ENCODE assay signal across 1 cellular context in the genomic region with DNA sequence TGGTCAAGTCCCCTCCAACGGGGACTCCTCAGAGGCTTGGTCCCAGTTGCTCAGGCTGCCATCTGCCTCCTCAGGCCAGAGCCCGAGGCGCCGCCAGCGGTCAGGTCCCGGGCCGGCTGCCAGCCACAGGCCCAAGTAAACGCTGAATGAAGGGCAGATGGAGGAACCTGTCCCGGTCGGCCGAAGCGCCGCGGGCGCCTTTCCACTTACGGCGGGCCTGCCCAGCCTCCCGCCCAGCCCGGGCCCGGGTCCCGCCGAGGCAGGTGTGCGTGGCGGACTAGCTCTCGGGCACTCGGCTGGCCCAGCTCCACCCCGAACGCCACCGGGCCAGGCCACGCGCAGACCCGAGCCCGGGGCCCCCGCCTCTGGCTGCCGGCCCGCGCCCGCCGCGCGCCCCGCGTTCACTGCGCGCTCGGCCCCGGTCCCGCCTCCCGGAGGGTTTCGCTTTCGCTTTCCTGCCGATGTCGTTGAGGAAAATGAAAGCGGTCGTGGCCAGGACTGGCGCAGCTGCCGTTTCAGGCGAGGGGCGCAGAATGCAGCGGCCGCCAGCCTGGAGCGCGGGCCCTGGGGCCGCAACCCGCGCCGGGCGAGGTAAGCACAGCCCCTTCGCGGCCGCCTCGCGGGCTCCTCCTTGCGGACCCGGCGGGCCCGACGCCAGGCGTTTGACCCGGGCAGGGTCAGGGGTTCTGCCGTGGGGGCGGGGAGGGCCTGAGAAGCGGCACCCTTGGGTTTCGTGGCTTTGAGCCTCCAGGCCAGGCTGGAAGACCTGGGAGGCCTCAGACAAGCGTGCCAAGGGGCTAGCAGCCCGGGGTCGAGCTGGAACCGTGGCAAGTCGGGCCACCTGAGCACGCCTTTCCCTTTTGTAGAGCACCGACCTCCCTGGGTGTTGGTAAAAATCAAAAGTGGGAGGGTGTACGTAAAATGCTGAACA.
TF ChIP-seq lines count a peak whose summit lies in the region.

No MANE protein-coding gene starts in this region.

TF ChIP-seq in K562, 482 proteins besides CTCF, POLR2A, EP300 and RAD21 (continued from another document and continues in another):
- TF ChIP-seq, protein P1, sequence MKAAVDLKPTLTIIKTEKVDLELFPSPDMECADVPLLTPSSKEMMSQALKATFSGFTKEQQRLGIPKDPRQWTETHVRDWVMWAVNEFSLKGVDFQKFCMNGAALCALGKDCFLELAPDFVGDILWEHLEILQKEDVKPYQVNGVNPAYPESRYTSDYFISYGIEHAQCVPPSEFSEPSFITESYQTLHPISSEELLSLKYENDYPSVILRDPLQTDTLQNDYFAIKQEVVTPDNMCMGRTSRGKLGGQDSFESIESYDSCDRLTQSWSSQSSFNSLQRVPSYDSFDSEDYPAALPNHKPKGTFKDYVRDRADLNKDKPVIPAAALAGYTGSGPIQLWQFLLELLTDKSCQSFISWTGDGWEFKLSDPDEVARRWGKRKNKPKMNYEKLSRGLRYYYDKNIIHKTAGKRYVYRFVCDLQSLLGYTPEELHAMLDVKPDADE (conservative IDR thresholded peaks at IDR 0.05; ENCODE audit: control insufficient read depth, low read depth, low read length), result 0 out of 2 replicates have a peak, but pooled peaks have one; percentile 17
- peak; percentile 14; the same call in 1 of the 2 replicates for TF ChIP-seq GABPB2 (CRISPR knock-in tag; conservative IDR thresholded peaks at IDR 0.05)
- peak; percentile 73 for TF ChIP-seq HNRNPLL (IDR thresholded peaks at IDR 0.05; ENCODE audit: low read depth, low read length, poor library complexity, severe bottlenecking)
- TF ChIP-seq, protein P2, sequence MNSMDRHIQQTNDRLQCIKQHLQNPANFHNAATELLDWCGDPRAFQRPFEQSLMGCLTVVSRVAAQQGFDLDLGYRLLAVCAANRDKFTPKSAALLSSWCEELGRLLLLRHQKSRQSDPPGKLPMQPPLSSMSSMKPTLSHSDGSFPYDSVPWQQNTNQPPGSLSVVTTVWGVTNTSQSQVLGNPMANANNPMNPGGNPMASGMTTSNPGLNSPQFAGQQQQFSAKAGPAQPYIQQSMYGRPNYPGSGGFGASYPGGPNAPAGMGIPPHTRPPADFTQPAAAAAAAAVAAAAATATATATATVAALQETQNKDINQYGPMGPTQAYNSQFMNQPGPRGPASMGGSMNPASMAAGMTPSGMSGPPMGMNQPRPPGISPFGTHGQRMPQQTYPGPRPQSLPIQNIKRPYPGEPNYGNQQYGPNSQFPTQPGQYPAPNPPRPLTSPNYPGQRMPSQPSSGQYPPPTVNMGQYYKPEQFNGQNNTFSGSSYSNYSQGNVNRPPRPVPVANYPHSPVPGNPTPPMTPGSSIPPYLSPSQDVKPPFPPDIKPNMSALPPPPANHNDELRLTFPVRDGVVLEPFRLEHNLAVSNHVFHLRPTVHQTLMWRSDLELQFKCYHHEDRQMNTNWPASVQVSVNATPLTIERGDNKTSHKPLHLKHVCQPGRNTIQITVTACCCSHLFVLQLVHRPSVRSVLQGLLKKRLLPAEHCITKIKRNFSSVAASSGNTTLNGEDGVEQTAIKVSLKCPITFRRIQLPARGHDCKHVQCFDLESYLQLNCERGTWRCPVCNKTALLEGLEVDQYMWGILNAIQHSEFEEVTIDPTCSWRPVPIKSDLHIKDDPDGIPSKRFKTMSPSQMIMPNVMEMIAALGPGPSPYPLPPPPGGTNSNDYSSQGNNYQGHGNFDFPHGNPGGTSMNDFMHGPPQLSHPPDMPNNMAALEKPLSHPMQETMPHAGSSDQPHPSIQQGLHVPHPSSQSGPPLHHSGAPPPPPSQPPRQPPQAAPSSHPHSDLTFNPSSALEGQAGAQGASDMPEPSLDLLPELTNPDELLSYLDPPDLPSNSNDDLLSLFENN (IDR thresholded peaks at IDR 0.05; ENCODE audit: low read depth in 2 of 2, low read length in 2 of 2), result peak in 1 of 2 experiments; percentile 46; a peak in 1 of 4 replicates
- peak; percentile 71; the same call in 1 of the 2 replicates for TF ChIP-seq ILF3 (IDR thresholded peaks at IDR 0.05; ENCODE audit: borderline replicate concordance)
- peak; percentile 55; the same call in 1 of the 2 replicates for TF ChIP-seq ZNF431 (CRISPR knock-in tag; IDR thresholded peaks at IDR 0.05)
- TF ChIP-seq ZKSCAN8 (CRISPR knock-in tag; IDR thresholded peaks at IDR 0.05), result peak; percentile 54; the same call in 1 of the 2 replicates
- TF ChIP-seq SMARCC2 (IDR thresholded peaks at IDR 0.05; ENCODE audit: low read depth), result no peak; the same call in 1 of the 2 replicates
- peak; percentile 87; the same call in 1 of the 2 replicates for TF ChIP-seq KAT7 (CRISPR knock-in tag; IDR thresholded peaks at IDR 0.05; ENCODE audit: borderline replicate concordance)
- TF ChIP-seq, protein P3, sequence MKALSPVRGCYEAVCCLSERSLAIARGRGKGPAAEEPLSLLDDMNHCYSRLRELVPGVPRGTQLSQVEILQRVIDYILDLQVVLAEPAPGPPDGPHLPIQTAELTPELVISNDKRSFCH (CRISPR knock-in tag; IDR thresholded peaks at IDR 0.05), result no peak
- TF ChIP-seq, protein P3 (tag; IDR thresholded peaks at IDR 0.05), result peak; percentile 41; the same call in 1 of the 2 replicates
- TF ChIP-seq NR2F6 (CRISPR knock-in tag; IDR thresholded peaks at IDR 0.05), result peak; percentile 65; the same call in 1 of the 2 replicates
- peak in 1 of 2 experiments; percentile 31; a peak in 1 of 4 replicates for TF ChIP-seq TBL1XR1 (IDR thresholded peaks at IDR 0.05; ENCODE audit: low read length in 2 of 2)
- TF ChIP-seq ZNF175 (CRISPR knock-in tag; IDR thresholded peaks at IDR 0.05; ENCODE audit: low read depth), result peak; percentile 68; the same call in 1 of the 2 replicates
- TF ChIP-seq, protein P4, sequence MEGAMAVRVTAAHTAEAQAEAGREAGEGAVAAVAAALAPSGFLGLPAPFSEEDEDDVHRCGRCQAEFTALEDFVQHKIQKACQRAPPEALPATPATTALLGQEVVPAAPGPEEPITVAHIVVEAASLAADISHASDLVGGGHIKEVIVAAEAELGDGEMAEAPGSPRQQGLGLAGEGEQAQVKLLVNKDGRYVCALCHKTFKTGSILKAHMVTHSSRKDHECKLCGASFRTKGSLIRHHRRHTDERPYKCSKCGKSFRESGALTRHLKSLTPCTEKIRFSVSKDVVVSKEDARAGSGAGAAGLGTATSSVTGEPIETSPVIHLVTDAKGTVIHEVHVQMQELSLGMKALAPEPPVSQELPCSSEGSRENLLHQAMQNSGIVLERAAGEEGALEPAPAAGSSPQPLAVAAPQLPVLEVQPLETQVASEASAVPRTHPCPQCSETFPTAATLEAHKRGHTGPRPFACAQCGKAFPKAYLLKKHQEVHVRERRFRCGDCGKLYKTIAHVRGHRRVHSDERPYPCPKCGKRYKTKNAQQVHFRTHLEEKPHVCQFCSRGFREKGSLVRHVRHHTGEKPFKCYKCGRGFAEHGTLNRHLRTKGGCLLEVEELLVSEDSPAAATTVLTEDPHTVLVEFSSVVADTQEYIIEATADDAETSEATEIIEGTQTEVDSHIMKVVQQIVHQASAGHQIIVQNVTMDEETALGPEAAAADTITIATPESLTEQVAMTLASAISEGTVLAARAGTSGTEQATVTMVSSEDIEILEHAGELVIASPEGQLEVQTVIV (CRISPR knock-in tag; IDR thresholded peaks at IDR 0.05; ENCODE audit: borderline replicate concordance), result peak; percentile 66; the same call in 1 of the 2 replicates
- 0 out of 2 replicates have a peak, but pooled peaks have one; percentile 31 for TF ChIP-seq CBFB (CRISPR knock-in tag; IDR thresholded peaks at IDR 0.05)
- TF ChIP-seq HNRNPK (IDR thresholded peaks at IDR 0.05; ENCODE audit: low read depth, low read length, poor library complexity, severe bottlenecking), result peak; percentile 23
- TF ChIP-seq CREM (IDR thresholded peaks at IDR 0.05; ENCODE audit: low read depth), result peak; percentile 40; the same call in 1 of the 2 replicates
- no peak; the same call in 1 of the 2 replicates for TF ChIP-seq HDAC8 (tag; IDR thresholded peaks at IDR 0.05)
- no peak for TF ChIP-seq ZNF282 (CRISPR knock-in tag; IDR thresholded peaks at IDR 0.05)
- peak; percentile 32 for TF ChIP-seq U2AF1 (optimal IDR thresholded peaks at IDR 0.05; ENCODE audit: low read depth, low read length)
- 0 out of 2 replicates have a peak, but pooled peaks have one; percentile 25 for TF ChIP-seq DMBX1 (CRISPR knock-in tag; IDR thresholded peaks at IDR 0.05; ENCODE audit: borderline replicate concordance)
- peak in 1 of 2 experiments; percentile 53; a peak in 2 of 4 replicates for TF ChIP-seq RCOR1 (IDR thresholded peaks at IDR 0.05; ENCODE audit: borderline replicate concordance in 1 of 2, low read depth in 2 of 2, low read length in 2 of 2)
- TF ChIP-seq, protein P5, sequence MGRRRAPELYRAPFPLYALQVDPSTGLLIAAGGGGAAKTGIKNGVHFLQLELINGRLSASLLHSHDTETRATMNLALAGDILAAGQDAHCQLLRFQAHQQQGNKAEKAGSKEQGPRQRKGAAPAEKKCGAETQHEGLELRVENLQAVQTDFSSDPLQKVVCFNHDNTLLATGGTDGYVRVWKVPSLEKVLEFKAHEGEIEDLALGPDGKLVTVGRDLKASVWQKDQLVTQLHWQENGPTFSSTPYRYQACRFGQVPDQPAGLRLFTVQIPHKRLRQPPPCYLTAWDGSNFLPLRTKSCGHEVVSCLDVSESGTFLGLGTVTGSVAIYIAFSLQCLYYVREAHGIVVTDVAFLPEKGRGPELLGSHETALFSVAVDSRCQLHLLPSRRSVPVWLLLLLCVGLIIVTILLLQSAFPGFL (CRISPR knock-in tag; IDR thresholded peaks at IDR 0.05), result 0 out of 2 replicates have a peak, but pooled peaks have one; percentile 59
- TF ChIP-seq JUND (IDR thresholded peaks at IDR 0.05; ENCODE audit: borderline replicate concordance, low read depth, low read length), result no peak
- TF ChIP-seq JUND (tag; IDR thresholded peaks at IDR 0.05; ENCODE audit: borderline replicate concordance, low read depth, low read length), result no peak; the same call in 2 of the 3 replicates
- TF ChIP-seq TBP (optimal IDR thresholded peaks at IDR 0.05; ENCODE audit: low read depth, low read length), result peak; percentile 76
- TF ChIP-seq NR4A1 (CRISPR knock-in tag; IDR thresholded peaks at IDR 0.05), result no peak
- TF ChIP-seq NR4A1 (tag; IDR thresholded peaks at IDR 0.05), result no peak
- TF ChIP-seq, protein P6, sequence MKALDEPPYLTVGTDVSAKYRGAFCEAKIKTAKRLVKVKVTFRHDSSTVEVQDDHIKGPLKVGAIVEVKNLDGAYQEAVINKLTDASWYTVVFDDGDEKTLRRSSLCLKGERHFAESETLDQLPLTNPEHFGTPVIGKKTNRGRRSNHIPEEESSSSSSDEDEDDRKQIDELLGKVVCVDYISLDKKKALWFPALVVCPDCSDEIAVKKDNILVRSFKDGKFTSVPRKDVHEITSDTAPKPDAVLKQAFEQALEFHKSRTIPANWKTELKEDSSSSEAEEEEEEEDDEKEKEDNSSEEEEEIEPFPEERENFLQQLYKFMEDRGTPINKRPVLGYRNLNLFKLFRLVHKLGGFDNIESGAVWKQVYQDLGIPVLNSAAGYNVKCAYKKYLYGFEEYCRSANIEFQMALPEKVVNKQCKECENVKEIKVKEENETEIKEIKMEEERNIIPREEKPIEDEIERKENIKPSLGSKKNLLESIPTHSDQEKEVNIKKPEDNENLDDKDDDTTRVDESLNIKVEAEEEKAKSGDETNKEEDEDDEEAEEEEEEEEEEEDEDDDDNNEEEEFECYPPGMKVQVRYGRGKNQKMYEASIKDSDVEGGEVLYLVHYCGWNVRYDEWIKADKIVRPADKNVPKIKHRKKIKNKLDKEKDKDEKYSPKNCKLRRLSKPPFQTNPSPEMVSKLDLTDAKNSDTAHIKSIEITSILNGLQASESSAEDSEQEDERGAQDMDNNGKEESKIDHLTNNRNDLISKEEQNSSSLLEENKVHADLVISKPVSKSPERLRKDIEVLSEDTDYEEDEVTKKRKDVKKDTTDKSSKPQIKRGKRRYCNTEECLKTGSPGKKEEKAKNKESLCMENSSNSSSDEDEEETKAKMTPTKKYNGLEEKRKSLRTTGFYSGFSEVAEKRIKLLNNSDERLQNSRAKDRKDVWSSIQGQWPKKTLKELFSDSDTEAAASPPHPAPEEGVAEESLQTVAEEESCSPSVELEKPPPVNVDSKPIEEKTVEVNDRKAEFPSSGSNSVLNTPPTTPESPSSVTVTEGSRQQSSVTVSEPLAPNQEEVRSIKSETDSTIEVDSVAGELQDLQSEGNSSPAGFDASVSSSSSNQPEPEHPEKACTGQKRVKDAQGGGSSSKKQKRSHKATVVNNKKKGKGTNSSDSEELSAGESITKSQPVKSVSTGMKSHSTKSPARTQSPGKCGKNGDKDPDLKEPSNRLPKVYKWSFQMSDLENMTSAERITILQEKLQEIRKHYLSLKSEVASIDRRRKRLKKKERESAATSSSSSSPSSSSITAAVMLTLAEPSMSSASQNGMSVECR (CRISPR knock-in tag; IDR thresholded peaks at IDR 0.05), result 0 out of 2 replicates have a peak, but pooled peaks have one; percentile 64
- peak; percentile 36; the same call in 1 of the 2 replicates for TF ChIP-seq PML (IDR thresholded peaks at IDR 0.05; ENCODE audit: low read length)
- TF ChIP-seq KLF16 (IDR thresholded peaks at IDR 0.05), result 0 out of 2 replicates have a peak, but pooled peaks have one; percentile 35
- 0 out of 2 replicates have a peak, but pooled peaks have one; percentile 21 for TF ChIP-seq ZNF24 (IDR thresholded peaks at IDR 0.05)
- TF ChIP-seq ZNF445 (CRISPR knock-in tag; IDR thresholded peaks at IDR 0.05; ENCODE audit: low read depth), result no peak
- no peak for TF ChIP-seq HDAC6 (IDR thresholded peaks at IDR 0.05; ENCODE audit: low read depth, low read length)
- no peak for TF ChIP-seq U2AF2 (optimal IDR thresholded peaks at IDR 0.05; ENCODE audit: low read depth, low read length)
- TF ChIP-seq YY1 (IDR thresholded peaks at IDR 0.05; ENCODE audit: borderline replicate concordance in 1 of 3, control insufficient read depth in 1 of 3, extremely low read depth in 1 of 3, insufficient read depth in 3 of 3, insufficient read length in 1 of 3, insufficient replicate concordance in 2 of 3, low read depth in 1 of 3, low read length in 2 of 3), result peak in 2 of 3 experiments; percentile 39 to 57
- no peak for TF ChIP-seq KHSRP (IDR thresholded peaks at IDR 0.05)
- TF ChIP-seq, protein P7, sequence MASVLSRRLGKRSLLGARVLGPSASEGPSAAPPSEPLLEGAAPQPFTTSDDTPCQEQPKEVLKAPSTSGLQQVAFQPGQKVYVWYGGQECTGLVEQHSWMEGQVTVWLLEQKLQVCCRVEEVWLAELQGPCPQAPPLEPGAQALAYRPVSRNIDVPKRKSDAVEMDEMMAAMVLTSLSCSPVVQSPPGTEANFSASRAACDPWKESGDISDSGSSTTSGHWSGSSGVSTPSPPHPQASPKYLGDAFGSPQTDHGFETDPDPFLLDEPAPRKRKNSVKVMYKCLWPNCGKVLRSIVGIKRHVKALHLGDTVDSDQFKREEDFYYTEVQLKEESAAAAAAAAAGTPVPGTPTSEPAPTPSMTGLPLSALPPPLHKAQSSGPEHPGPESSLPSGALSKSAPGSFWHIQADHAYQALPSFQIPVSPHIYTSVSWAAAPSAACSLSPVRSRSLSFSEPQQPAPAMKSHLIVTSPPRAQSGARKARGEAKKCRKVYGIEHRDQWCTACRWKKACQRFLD (CRISPR knock-in tag; IDR thresholded peaks at IDR 0.05), result peak; percentile 93
- TF ChIP-seq, protein P8, sequence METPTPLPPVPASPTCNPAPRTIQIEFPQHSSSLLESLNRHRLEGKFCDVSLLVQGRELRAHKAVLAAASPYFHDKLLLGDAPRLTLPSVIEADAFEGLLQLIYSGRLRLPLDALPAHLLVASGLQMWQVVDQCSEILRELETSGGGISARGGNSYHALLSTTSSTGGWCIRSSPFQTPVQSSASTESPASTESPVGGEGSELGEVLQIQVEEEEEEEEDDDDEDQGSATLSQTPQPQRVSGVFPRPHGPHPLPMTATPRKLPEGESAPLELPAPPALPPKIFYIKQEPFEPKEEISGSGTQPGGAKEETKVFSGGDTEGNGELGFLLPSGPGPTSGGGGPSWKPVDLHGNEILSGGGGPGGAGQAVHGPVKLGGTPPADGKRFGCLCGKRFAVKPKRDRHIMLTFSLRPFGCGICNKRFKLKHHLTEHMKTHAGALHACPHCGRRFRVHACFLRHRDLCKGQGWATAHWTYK (CRISPR knock-in tag; IDR thresholded peaks at IDR 0.05), result peak; percentile 80; the same call in 1 of the 2 replicates
